ENCODE assay signal across 7 cellular contexts in genomic region chr4:142954415-142954814, GRCh38.
"Had no signal": no experiment of that assay in that cellular context is flagged by ENCODE, and none has a peak within 500 bp of the region (broad histone marks: within the 10 kb centered on the region; RNA-seq: fewer than 3 reads in every experiment).

No MANE protein-coding gene starts in this region.

- H3K4me3 Mint-ChIP-seq: GM23338, H9, HFFc6 had no signal

- H3K27ac Mint-ChIP-seq: GM23338, H9, HFFc6 had no signal

- DNase-seq: GM23248, GOT3, H7, H9, HCEC 1CT, HFFc6 had no signal
